In the genomic region with DNA sequence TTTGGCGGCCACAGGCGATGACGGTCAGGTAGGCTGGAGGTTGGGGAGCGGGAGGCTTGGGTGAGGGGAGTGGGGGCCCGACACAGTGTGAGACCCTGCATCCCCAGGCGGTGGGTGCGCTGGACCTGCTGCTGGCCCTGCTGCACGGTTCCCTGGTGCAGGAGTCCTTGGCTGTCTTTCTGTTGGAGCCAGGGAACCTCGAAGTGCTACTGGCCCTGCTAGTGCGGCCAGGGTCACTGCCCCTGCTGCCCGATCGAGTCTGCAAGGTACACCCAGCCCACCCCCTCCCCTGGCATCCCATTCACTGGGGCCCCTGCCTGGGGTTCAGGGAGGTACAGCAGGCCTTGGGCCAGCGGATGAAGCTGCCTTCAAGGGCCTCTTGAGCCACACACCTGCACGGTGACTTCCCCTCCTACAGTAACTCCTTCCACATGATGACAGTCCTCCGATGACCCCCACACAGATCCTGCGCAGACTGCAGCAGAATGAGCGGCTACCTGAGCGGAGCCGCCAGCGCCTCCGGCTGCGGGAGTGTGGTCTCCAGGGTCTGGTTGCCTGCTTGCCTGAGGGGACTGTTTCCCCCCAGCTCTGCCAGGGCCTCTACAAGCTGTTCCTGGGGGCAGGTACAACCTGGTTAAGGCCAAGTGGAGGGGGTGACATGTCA, we compare ENCODE assay signal across 2 cellular contexts.
TF ChIP-seq lines count a peak whose summit lies in the region.

No MANE protein-coding gene starts in this region.

TF ChIP-seq in SK-N-SH treated with all-trans-retinoic acid at 6 μM for 48 hours, 23 proteins besides CTCF, POLR2A, EP300 and RAD21:
- TF ChIP-seq ZC3H10 (CRISPR knock-in tag; IDR thresholded peaks at IDR 0.05) (no peak), BACH2 (CRISPR knock-in tag; IDR thresholded peaks at IDR 0.05; ENCODE audit: borderline replicate concordance) (no peak), ZNF565 (CRISPR knock-in tag; conservative IDR thresholded peaks at IDR 0.05; ENCODE audit: low read depth) (no peak)

TF ChIP-seq in SK-N-SH, 30 proteins besides CTCF, POLR2A, EP300 and RAD21:
- TF ChIP-seq TAF1 (IDR thresholded peaks at IDR 0.05; ENCODE audit: borderline replicate concordance, low read depth, low read length) (no peak), SMC3 (IDR thresholded peaks at IDR 0.05; ENCODE audit: low read depth, low read length) (no peak), RFX5 (IDR thresholded peaks at IDR 0.05; ENCODE audit: low read length) (no peak), CHD2 (IDR thresholded peaks at IDR 0.05; ENCODE audit: low read length, partially characterized antibody) (no peak), POLR2AphosphoS5 (IDR thresholded peaks at IDR 0.05; ENCODE audit: low read depth, low read length) (no peak), GATA2 (CRISPR knock-in tag; IDR thresholded peaks at IDR 0.05) (no peak), NFIC (IDR thresholded peaks at IDR 0.05; ENCODE audit: borderline replicate concordance) (no peak), MXI1 (IDR thresholded peaks at IDR 0.05; ENCODE audit: low read depth, low read length) (no peak), MEF2A (IDR thresholded peaks at IDR 0.05; ENCODE audit: borderline replicate concordance, low read depth) (no peak), RCOR1 (IDR thresholded peaks at IDR 0.05; ENCODE audit: low read length) (no peak), YY1 (IDR thresholded peaks at IDR 0.05; ENCODE audit: low read depth) (no peak), RXRA (IDR thresholded peaks at IDR 0.05; ENCODE audit: borderline replicate concordance, low read depth) (no peak), GABPA (IDR thresholded peaks at IDR 0.05; ENCODE audit: low read depth) (no peak), JUND (IDR thresholded peaks at IDR 0.05) (no peak)
- TF ChIP-seq, protein P1, sequence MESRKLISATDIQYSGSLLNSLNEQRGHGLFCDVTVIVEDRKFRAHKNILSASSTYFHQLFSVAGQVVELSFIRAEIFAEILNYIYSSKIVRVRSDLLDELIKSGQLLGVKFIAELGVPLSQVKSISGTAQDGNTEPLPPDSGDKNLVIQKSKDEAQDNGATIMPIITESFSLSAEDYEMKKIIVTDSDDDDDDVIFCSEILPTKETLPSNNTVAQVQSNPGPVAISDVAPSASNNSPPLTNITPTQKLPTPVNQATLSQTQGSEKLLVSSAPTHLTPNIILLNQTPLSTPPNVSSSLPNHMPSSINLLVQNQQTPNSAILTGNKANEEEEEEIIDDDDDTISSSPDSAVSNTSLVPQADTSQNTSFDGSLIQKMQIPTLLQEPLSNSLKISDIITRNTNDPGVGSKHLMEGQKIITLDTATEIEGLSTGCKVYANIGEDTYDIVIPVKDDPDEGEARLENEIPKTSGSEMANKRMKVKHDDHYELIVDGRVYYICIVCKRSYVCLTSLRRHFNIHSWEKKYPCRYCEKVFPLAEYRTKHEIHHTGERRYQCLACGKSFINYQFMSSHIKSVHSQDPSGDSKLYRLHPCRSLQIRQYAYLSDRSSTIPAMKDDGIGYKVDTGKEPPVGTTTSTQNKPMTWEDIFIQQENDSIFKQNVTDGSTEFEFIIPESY (IDR thresholded peaks at IDR 0.05; ENCODE audit: borderline replicate concordance, low read depth) = no peak
- TF ChIP-seq, protein P2, sequence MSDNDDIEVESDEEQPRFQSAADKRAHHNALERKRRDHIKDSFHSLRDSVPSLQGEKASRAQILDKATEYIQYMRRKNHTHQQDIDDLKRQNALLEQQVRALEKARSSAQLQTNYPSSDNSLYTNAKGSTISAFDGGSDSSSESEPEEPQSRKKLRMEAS (IDR thresholded peaks at IDR 0.05; ENCODE audit: low read depth) = no peak
- TF ChIP-seq, protein P3, sequence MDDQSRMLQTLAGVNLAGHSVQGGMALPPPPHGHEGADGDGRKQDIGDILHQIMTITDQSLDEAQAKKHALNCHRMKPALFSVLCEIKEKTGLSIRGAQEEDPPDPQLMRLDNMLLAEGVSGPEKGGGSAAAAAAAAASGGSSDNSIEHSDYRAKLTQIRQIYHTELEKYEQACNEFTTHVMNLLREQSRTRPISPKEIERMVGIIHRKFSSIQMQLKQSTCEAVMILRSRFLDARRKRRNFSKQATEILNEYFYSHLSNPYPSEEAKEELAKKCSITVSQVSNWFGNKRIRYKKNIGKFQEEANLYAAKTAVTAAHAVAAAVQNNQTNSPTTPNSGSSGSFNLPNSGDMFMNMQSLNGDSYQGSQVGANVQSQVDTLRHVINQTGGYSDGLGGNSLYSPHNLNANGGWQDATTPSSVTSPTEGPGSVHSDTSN (IDR thresholded peaks at IDR 0.05) = no peak
- TF ChIP-seq, protein P4, sequence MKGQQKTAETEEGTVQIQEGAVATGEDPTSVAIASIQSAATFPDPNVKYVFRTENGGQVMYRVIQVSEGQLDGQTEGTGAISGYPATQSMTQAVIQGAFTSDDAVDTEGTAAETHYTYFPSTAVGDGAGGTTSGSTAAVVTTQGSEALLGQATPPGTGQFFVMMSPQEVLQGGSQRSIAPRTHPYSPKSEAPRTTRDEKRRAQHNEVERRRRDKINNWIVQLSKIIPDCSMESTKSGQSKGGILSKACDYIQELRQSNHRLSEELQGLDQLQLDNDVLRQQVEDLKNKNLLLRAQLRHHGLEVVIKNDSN (IDR thresholded peaks at IDR 0.05; ENCODE audit: borderline replicate concordance, low read depth) = no peak
- TF ChIP-seq, protein P5, sequence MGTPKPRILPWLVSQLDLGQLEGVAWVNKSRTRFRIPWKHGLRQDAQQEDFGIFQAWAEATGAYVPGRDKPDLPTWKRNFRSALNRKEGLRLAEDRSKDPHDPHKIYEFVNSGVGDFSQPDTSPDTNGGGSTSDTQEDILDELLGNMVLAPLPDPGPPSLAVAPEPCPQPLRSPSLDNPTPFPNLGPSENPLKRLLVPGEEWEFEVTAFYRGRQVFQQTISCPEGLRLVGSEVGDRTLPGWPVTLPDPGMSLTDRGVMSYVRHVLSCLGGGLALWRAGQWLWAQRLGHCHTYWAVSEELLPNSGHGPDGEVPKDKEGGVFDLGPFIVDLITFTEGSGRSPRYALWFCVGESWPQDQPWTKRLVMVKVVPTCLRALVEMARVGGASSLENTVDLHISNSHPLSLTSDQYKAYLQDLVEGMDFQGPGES (IDR thresholded peaks at IDR 0.05; ENCODE audit: low read depth, low read length) = no peak
